Comparison of ENCODE assay signal across 2 cellular contexts in the genomic region with DNA sequence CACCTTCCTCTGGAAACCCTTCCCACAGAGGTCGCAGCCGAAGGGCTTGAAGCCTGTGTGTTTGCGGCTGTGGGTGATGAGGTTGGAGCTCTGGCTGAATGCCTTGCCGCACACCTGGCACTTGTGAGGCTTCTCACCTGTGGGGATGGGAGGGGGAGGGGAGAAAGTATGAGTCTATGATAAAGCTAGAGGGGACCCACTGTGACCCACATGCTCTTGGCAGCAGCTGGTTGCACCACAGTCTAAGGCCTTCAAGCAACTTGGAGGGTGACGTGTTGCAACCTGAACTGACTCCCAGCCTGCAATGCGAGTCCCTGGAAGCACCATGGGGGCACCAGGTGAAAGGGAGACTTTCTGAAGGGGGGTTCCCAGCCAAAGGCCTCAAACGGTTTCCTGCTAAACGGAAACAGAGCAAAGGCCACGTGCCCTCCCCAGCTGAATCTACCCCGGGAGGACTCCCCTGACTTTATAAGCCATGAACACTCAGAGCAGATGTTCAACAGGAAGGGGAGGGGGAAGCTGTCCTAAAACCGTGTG.
A peak's percentile ranks its signal among the peaks of the same experiment; 100 is the strongest.
TF ChIP-seq lines count a peak whose summit lies in the region.

No MANE protein-coding gene starts in this region.

TF ChIP-seq in K562, 482 proteins besides CTCF, POLR2A, EP300 and RAD21 (continued from another document):
- TF ChIP-seq, protein P1, sequence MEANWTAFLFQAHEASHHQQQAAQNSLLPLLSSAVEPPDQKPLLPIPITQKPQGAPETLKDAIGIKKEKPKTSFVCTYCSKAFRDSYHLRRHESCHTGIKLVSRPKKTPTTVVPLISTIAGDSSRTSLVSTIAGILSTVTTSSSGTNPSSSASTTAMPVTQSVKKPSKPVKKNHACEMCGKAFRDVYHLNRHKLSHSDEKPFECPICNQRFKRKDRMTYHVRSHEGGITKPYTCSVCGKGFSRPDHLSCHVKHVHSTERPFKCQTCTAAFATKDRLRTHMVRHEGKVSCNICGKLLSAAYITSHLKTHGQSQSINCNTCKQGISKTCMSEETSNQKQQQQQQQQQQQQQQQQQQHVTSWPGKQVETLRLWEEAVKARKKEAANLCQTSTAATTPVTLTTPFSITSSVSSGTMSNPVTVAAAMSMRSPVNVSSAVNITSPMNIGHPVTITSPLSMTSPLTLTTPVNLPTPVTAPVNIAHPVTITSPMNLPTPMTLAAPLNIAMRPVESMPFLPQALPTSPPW (CRISPR knock-in tag; IDR thresholded peaks at IDR 0.05): no peak
- 0 out of 2 replicates have a peak, but pooled peaks have one; percentile 13 for TF ChIP-seq CEBPB (tag; IDR thresholded peaks at IDR 0.05)
- TF ChIP-seq TBP (optimal IDR thresholded peaks at IDR 0.05; ENCODE audit: low read depth, low read length): no peak
- TF ChIP-seq NR2C1 (IDR thresholded peaks at IDR 0.05): no peak
- TF ChIP-seq NR2C1 (tag; IDR thresholded peaks at IDR 0.05): no peak
- TF ChIP-seq CHD1 (IDR thresholded peaks at IDR 0.05; ENCODE audit: low read length): no peak
- TF ChIP-seq, protein P2, sequence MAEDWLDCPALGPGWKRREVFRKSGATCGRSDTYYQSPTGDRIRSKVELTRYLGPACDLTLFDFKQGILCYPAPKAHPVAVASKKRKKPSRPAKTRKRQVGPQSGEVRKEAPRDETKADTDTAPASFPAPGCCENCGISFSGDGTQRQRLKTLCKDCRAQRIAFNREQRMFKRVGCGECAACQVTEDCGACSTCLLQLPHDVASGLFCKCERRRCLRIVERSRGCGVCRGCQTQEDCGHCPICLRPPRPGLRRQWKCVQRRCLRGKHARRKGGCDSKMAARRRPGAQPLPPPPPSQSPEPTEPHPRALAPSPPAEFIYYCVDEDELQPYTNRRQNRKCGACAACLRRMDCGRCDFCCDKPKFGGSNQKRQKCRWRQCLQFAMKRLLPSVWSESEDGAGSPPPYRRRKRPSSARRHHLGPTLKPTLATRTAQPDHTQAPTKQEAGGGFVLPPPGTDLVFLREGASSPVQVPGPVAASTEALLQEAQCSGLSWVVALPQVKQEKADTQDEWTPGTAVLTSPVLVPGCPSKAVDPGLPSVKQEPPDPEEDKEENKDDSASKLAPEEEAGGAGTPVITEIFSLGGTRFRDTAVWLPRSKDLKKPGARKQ (CRISPR knock-in tag; IDR thresholded peaks at IDR 0.05): no peak

TF ChIP-seq in SK-N-SH, 30 proteins besides CTCF, POLR2A, EP300 and RAD21 (continued from another document):
- TF ChIP-seq FOXM1 (IDR thresholded peaks at IDR 0.05; ENCODE audit: low read depth) (no peak), EZH2phosphoT487 (IDR thresholded peaks at IDR 0.05; ENCODE audit: borderline replicate concordance, low read depth) (no peak), NRF1 (IDR thresholded peaks at IDR 0.05; ENCODE audit: low read depth, low read length) (no peak), RFX5 (IDR thresholded peaks at IDR 0.05; ENCODE audit: low read length) (no peak)
- TF ChIP-seq, protein P3, sequence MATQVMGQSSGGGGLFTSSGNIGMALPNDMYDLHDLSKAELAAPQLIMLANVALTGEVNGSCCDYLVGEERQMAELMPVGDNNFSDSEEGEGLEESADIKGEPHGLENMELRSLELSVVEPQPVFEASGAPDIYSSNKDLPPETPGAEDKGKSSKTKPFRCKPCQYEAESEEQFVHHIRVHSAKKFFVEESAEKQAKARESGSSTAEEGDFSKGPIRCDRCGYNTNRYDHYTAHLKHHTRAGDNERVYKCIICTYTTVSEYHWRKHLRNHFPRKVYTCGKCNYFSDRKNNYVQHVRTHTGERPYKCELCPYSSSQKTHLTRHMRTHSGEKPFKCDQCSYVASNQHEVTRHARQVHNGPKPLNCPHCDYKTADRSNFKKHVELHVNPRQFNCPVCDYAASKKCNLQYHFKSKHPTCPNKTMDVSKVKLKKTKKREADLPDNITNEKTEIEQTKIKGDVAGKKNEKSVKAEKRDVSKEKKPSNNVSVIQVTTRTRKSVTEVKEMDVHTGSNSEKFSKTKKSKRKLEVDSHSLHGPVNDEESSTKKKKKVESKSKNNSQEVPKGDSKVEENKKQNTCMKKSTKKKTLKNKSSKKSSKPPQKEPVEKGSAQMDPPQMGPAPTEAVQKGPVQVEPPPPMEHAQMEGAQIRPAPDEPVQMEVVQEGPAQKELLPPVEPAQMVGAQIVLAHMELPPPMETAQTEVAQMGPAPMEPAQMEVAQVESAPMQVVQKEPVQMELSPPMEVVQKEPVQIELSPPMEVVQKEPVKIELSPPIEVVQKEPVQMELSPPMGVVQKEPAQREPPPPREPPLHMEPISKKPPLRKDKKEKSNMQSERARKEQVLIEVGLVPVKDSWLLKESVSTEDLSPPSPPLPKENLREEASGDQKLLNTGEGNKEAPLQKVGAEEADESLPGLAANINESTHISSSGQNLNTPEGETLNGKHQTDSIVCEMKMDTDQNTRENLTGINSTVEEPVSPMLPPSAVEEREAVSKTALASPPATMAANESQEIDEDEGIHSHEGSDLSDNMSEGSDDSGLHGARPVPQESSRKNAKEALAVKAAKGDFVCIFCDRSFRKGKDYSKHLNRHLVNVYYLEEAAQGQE (IDR thresholded peaks at IDR 0.05; ENCODE audit: low read depth, low read length): no peak
- TF ChIP-seq, protein P4, sequence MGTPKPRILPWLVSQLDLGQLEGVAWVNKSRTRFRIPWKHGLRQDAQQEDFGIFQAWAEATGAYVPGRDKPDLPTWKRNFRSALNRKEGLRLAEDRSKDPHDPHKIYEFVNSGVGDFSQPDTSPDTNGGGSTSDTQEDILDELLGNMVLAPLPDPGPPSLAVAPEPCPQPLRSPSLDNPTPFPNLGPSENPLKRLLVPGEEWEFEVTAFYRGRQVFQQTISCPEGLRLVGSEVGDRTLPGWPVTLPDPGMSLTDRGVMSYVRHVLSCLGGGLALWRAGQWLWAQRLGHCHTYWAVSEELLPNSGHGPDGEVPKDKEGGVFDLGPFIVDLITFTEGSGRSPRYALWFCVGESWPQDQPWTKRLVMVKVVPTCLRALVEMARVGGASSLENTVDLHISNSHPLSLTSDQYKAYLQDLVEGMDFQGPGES (IDR thresholded peaks at IDR 0.05; ENCODE audit: low read depth, low read length): no peak
- TF ChIP-seq, protein P5, sequence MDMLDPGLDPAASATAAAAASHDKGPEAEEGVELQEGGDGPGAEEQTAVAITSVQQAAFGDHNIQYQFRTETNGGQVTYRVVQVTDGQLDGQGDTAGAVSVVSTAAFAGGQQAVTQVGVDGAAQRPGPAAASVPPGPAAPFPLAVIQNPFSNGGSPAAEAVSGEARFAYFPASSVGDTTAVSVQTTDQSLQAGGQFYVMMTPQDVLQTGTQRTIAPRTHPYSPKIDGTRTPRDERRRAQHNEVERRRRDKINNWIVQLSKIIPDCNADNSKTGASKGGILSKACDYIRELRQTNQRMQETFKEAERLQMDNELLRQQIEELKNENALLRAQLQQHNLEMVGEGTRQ (IDR thresholded peaks at IDR 0.05; ENCODE audit: borderline replicate concordance, low read depth, low read length): no peak
